In genomic region chr16:23991044-23991443, GRCh38 we compare ENCODE assay signal across 23 cellular contexts.
"Had no signal": no experiment of that assay in that cellular context is flagged by ENCODE, and none has a peak within 500 bp of the region (broad histone marks: within the 10 kb centered on the region; RNA-seq: fewer than 3 reads in every experiment).

No MANE protein-coding gene starts in this region.

- H3K4me1 ChIP-seq: esophagus squamous epithelium, heart right ventricle, prostate gland, right atrium auricular region, sigmoid colon, thyroid gland, vagina had no signal

- H3K36me3 ChIP-seq: esophagus squamous epithelium, heart right ventricle, prostate gland, right atrium auricular region, sigmoid colon, stomach, thyroid gland, vagina had no signal

- DNase-seq: cortex of kidney; effector memory CD8-positive, alpha-beta T cell; erythroblast; esophagus squamous epithelium; foreskin melanocyte; glutamatergic neuron; heart right ventricle; hippocampal formation; mucosa of descending colon; naive B cell; sigmoid colon; stimulated activated CD4-positive, alpha-beta T cell treated with anti-CD3 and anti-CD28 coated beads, Interleukin-2, amount 100 ng/mL, for 24 hours; stimulated activated CD4-positive, alpha-beta T cell treated with anti-CD3 and anti-CD28 coated beads, Interleukin-4, amount 100 ng/mL, for 24 hours; stomach; thyroid gland had no signal

- H3K9me3 ChIP-seq: esophagus squamous epithelium, mucosa of descending colon, prostate gland, right atrium auricular region, sigmoid colon, stomach, thyroid gland, vagina had no signal

- H3K4me3 ChIP-seq: esophagus squamous epithelium, heart right ventricle, lung, mucosa of descending colon, prostate gland, right atrium auricular region, sigmoid colon, stomach, thyroid gland, vagina had no signal

- H3K27ac ChIP-seq: esophagus squamous epithelium, heart right ventricle, prostate gland, right atrium auricular region, sigmoid colon, stomach, thyroid gland, vagina had no signal

- H3K27me3 ChIP-seq: esophagus squamous epithelium, right atrium auricular region, sigmoid colon, stomach, thyroid gland, vagina had no signal

- ATAC-seq: effector memory CD8-positive, alpha-beta T cell; heart right ventricle; mucosa of descending colon; natural killer cell treated with Interleukin-12 subunit alpha and Interleukin-12 subunit beta and Interleukin-15 and Interleukin-18, amount 100 ng/mL, for 72 hours; stimulated activated effector memory CD8-positive, alpha-beta T cell treated with anti-CD3 and anti-CD28 coated beads, Interleukin-12 subunit alpha, Interleukin-12 subunit beta, amount 100 ng/mL, for 72 hours had no signal

- FAIRE-seq: endometrium, islet of Langerhans had no signal
